8 cellular contexts compared by ENCODE assay signal in genomic region chr13:21672811-21673591, GRCh38. TPM values are rescaled to one million over a fixed set of nuclear protein-coding genes. Genes with fewer than 3 reads are reported as not detected.
DNase-seq lines count a peak whose midpoint lies in the region; ATAC-seq, FAIRE-seq and TF ChIP-seq lines count a peak whose summit lies in the region.

No MANE protein-coding gene starts in this region.

- in situ Hi-C loops in HepG2 (cut with HindIII; ENCODE audit: extremely low pct_ligation_motif_present, low pct_unique_long_range_greater_than_20kb), result no loop called here

- no peaks in the 10 kb centered on the region for H4K20me1 ChIP-seq in HepG2 (ENCODE audit: insufficient read depth, low read length)

- H3K9ac ChIP-seq in HepG2 (ENCODE audit: insufficient read depth, low read depth, low read length), result no peak overlapping the region

- no peaks in the 10 kb centered on the region for H3K9me3 Mint-ChIP-seq in activated T-helper 1 cell treated with anti-CD3 and anti-CD28 coated beads, Interleukin-12 subunit alpha, Interleukin-12 subunit beta, Interleukin-2, Interleukin-4 antibody, amounts not matched to agents 30 ng/mL and 10 ng/mL and 1 ng/mL, durations not matched to agents 14 hours and 24 hours and 36 hours
- no peaks in the 10 kb centered on the region for H3K9me3 Mint-ChIP-seq in type B pancreatic cell

- peaks cover 44% of the 10 kb centered on the region for H3K4me1 Mint-ChIP-seq in activated T-helper 1 cell treated with anti-CD3 and anti-CD28 coated beads, Interleukin-12 subunit alpha, Interleukin-12 subunit beta, Interleukin-2, Interleukin-4 antibody, amounts not matched to agents 30 ng/mL and 10 ng/mL and 1 ng/mL, durations not matched to agents 14 hours and 24 hours and 36 hours (ENCODE audit: low read depth)
- peaks cover 23% of the 10 kb centered on the region for H3K4me1 Mint-ChIP-seq in type B pancreatic cell (ENCODE audit: unreplicated experiment)

- H3K27ac Mint-ChIP-seq in activated T-helper 1 cell treated with anti-CD3 and anti-CD28 coated beads, Interleukin-12 subunit alpha, Interleukin-12 subunit beta, Interleukin-2, Interleukin-4 antibody, amounts not matched to agents 30 ng/mL and 10 ng/mL and 1 ng/mL, durations not matched to agents 14 hours and 24 hours and 36 hours, result no peak overlapping the region
- peak overlapping the region; percentile 74 for H3K27ac Mint-ChIP-seq in type B pancreatic cell

- ATAC-seq in heart right ventricle, result no peak
- no peak for ATAC-seq in Right ventricle myocardium inferior
- ATAC-seq in HepG2, result no peak
- ATAC-seq in GM18517 (IDR thresholded peaks at IDR 0.05; ENCODE audit: unreplicated experiment), result no peak
- no peak for ATAC-seq in HG02840 (IDR thresholded peaks at IDR 0.05; ENCODE audit: low FRiP score, unreplicated experiment)

- H3K4me3 ChIP-seq in heart right ventricle (peak overlapping the region in 9 of 10 donors; percentile 61 to 77 (median 65)), HepG2 (replicated peaks in 1 of 3; ENCODE audit: insufficient read depth in 1 of 3, low read depth in 2 of 3, low read length in 3 of 3) (peak overlapping the region; percentile 49 to 66 (median 55); a peak in 4 of 6 replicates)

- no peak for FAIRE-seq in HepG2 (lab: Jason Lieb, UNC)

- H3K36me3 ChIP-seq in heart right ventricle, result no peaks in the 10 kb centered on the region
- H3K36me3 ChIP-seq in HepG2 (replicated peaks in 1 of 2; ENCODE audit: control insufficient read depth in 1 of 2, insufficient read depth in 2 of 2, low read length in 2 of 2), result no peaks in the 10 kb centered on the region

- H3K4me3 Mint-ChIP-seq in activated T-helper 1 cell treated with anti-CD3 and anti-CD28 coated beads, Interleukin-12 subunit alpha, Interleukin-12 subunit beta, Interleukin-2, Interleukin-4 antibody, amounts not matched to agents 30 ng/mL and 10 ng/mL and 1 ng/mL, durations not matched to agents 14 hours and 24 hours and 36 hours, result peak overlapping the region; percentile 69
- H3K4me3 Mint-ChIP-seq in type B pancreatic cell, result peak overlapping the region; percentile 96

- POLR2A ChIA-PET in HepG2 (lab: Yijun Ruan, JAX), result no interaction called here

- H3K9me3 ChIP-seq in heart right ventricle (no peaks in the 10 kb centered on the region), HepG2 (ENCODE audit: low read length) (no peaks in the 10 kb centered on the region)

- BruUV-seq in HepG2 (replicated peaks; lab: Mats Ljungman, UMichigan), result no TSS peak

- no peak for TF ChIP-seq POLR2A in HepG2 (IDR thresholded peaks at IDR 0.05; ENCODE audit: insufficient read depth in 1 of 2, low read depth in 2 of 2, low read length in 2 of 2)

- TF ChIP-seq CTCF in heart right ventricle (IDR thresholded peaks at IDR 0.05) (no peak), HepG2 (CRISPR knock-in tag; IDR thresholded peaks at IDR 0.05) (no peak), type B pancreatic cell (conservative IDR thresholded peaks at IDR 0.05) (no peak)

- H3K79me2 ChIP-seq in HepG2 (ENCODE audit: insufficient read depth, low read length), result no peaks in the 10 kb centered on the region

- H3K27me3 Mint-ChIP-seq in activated T-helper 1 cell treated with anti-CD3 and anti-CD28 coated beads, Interleukin-12 subunit alpha, Interleukin-12 subunit beta, Interleukin-2, Interleukin-4 antibody, amounts not matched to agents 30 ng/mL and 10 ng/mL and 1 ng/mL, durations not matched to agents 14 hours and 24 hours and 36 hours (ENCODE audit: insufficient read depth), result peaks cover 70% of the 10 kb centered on the region
- H3K27me3 Mint-ChIP-seq in type B pancreatic cell, result peaks cover 63% of the 10 kb centered on the region

- peaks cover 5 to 65% (median 52%) of the 10 kb centered on the region in 9 donors for H3K4me1 ChIP-seq in heart right ventricle
- peaks cover 47% of the 10 kb centered on the region for H3K4me1 ChIP-seq in HepG2 (ENCODE audit: insufficient read depth, low read length)

- WGBS in heart right ventricle, 2 donors, result 8 to 19% methylated on average over 24 of the region's 24 CpGs
- 21% methylated on average over 21 of the region's 24 CpGs for WGBS in HepG2 (ENCODE audit: low lambda C conversion rate)

- peaks cover 0 to 100% (median 68%) of the 10 kb centered on the region in 7 donors for H3K27me3 ChIP-seq in heart right ventricle
- H3K27me3 ChIP-seq in HepG2 (ENCODE audit: control insufficient read depth in 1 of 2, insufficient read depth in 2 of 2, low read length in 2 of 2), result peaks cover 15 to 84% of the 10 kb centered on the region in 2 experiments; a peak in 4 of 5 replicates

- peak overlapping the region; percentile 78 for H3K4me2 ChIP-seq in HepG2 (ENCODE audit: low read depth, low read length)

- peaks cover 2% of the 10 kb centered on the region for H3K36me3 Mint-ChIP-seq in activated T-helper 1 cell treated with anti-CD3 and anti-CD28 coated beads, Interleukin-12 subunit alpha, Interleukin-12 subunit beta, Interleukin-2, Interleukin-4 antibody, amounts not matched to agents 30 ng/mL and 10 ng/mL and 1 ng/mL, durations not matched to agents 14 hours and 24 hours and 36 hours (ENCODE audit: low read depth)
- no peaks in the 10 kb centered on the region for H3K36me3 Mint-ChIP-seq in type B pancreatic cell

- DNase-seq in heart right ventricle, result no peak
- no peak for DNase-seq in Right ventricle myocardium inferior (ENCODE audit: missing footprints)
- DNase-seq in activated T-helper 1 cell treated with anti-CD3 and anti-CD28 coated beads, Interleukin-12 subunit alpha, Interleukin-12 subunit beta, Interleukin-2, Interleukin-4 antibody, amounts not matched to agents 30 ng/mL and 10 ng/mL and 1 ng/mL, durations not matched to agents 14 hours and 24 hours and 36 hours (ENCODE audit: low spot score), result no peak
- DNase-seq in HepG2 (ENCODE audit: low spot score), result no peak
- DNase-seq in type B pancreatic cell (ENCODE audit: extremely low spot score, unreplicated experiment), result no peak
- DNase-seq in T1000 (lab: John Stamatoyannopoulos, UW), result no peak

- CTCF ChIA-PET in HepG2 (lab: Yijun Ruan, JAX; ENCODE audit: low intra/inter-chr PET ratio, low total read pairs), result no interaction called here

- no peak for TF ChIP-seq EP300 in HepG2 (IDR thresholded peaks at IDR 0.05; ENCODE audit: low read depth in 2 of 2, low read length in 2 of 2)
- TF ChIP-seq EP300 in HepG2 (CRISPR knock-in tag; IDR thresholded peaks at IDR 0.05; ENCODE audit: borderline replicate concordance), result no peak

- H3K27ac ChIP-seq in heart right ventricle (peak overlapping the region in 9 of 10 donors; percentile 61 to 92 (median 87)), HepG2 (ENCODE audit: extremely low read length, insufficient read depth, low read length) (no peak overlapping the region)

- no peak overlapping the region for H2AFZ ChIP-seq in HepG2 (ENCODE audit: low read length)

- intact Hi-C loops in heart right ventricle (cut with DNase I) (loop anchor here in 3 of 10 donors (5.0 to 10.0 kb wide), 2 partner anchors 62 to 64 kb away; no protein-coding TSS in a partner anchor), Right ventricle myocardium inferior (cut with DNase I) (loop anchor here (5.0 to 10.0 kb wide), 3 partner anchors 71 to 772 kb away; partner anchors contain the start of gene MICU2), HepG2 (cut with micrococcal nuclease; ENCODE audit: unreplicated experiment) (loop anchor here (5.0 kb wide), 1 partner anchor 36 kb away; no protein-coding TSS in a partner anchor)
- intact Hi-C loops in activated T-helper 1 cell treated with anti-CD3 and anti-CD28 coated beads, Interleukin-12 subunit alpha, Interleukin-12 subunit beta, Interleukin-2, Interleukin-4 antibody, amounts not matched to agents 30 ng/mL and 10 ng/mL and 1 ng/mL, durations not matched to agents 14 hours and 24 hours and 36 hours (cut with micrococcal nuclease), result loop anchor here (5.0 to 10.0 kb wide), 5 partner anchors 376 to 1511 kb away; partner anchors contain the start of gene GJA3

- no peak for TF ChIP-seq RAD21 in HepG2 (CRISPR knock-in tag; IDR thresholded peaks at IDR 0.05)

TF ChIP-seq in HepG2, 621 proteins besides CTCF, POLR2A, EP300 and RAD21:
- TF ChIP-seq SOX6 (IDR thresholded peaks at IDR 0.05) (no peak), SOX6 (CRISPR knock-in tag; IDR thresholded peaks at IDR 0.05) (no peak), CBX2 (IDR thresholded peaks at IDR 0.05; ENCODE audit: low read depth, low read length) (peak; percentile 75; the same call in 1 of the 2 replicates), CBX2 (CRISPR knock-in tag; IDR thresholded peaks at IDR 0.05; ENCODE audit: low read depth) (no peak), PCBP1 (IDR thresholded peaks at IDR 0.05; ENCODE audit: borderline replicate concordance, low read depth, low read length) (no peak)

RNA-seq across cellular contexts. Expression of gene FGF9, which starts 2.1 kb away (rescaled TPM):
- total RNA-seq in heart right ventricle (10 to 100 TPM in 3 of 10 donors, 1 to 10 TPM in 7; 4.5 to 14.0 (median 9.3) TPM), Right ventricle myocardium inferior (12.6 TPM), HepG2 (2016; rRNA removed; fragmentation: Illumina TruSeq; extraction: Trizol) (not detected in 2 replicates), type B pancreatic cell (ENCODE audit: low replicate concordance) (7.6 and 10.4 TPM in 2 replicates)
- polyA plus RNA-seq in heart right ventricle (1 to 10 TPM in 1 of 2 donors, under 1 TPM in 1; 0.96 to 9.6 TPM), HepG2 (2011; rRNA removed) (not detected in 2 replicates)
- total RNA-seq in activated T-helper 1 cell treated with anti-CD3 and anti-CD28 coated beads, Interleukin-12 subunit alpha, Interleukin-12 subunit beta, Interleukin-2, Interleukin-4 antibody, amounts not matched to agents 30 ng/mL and 10 ng/mL and 1 ng/mL, durations not matched to agents 14 hours and 24 hours and 36 hours, result 0.23 and 0.47 TPM in 2 replicates
- not detected in 2 replicates for total RNA-seq in HepG2 (2016; cell fraction: cytosol; rRNA removed; fragmentation: Illumina TruSeq; extraction: Trizol; ENCODE audit: low read depth)
- not detected in 2 replicates for total RNA-seq in HepG2 (2016; cell fraction: insoluble cytoplasmic fraction; rRNA removed; fragmentation: Illumina TruSeq; extraction: Trizol)
- total RNA-seq in HepG2 (2016; cell fraction: membrane; rRNA removed; fragmentation: Illumina TruSeq; extraction: Trizol), result not detected in 2 replicates
- not detected in 2 replicates for total RNA-seq in HepG2 (2016; cell fraction: nucleus; rRNA removed; fragmentation: Illumina TruSeq; extraction: Trizol)
- polyA plus RNA-seq in HepG2 (2011; cell fraction: cytosol; rRNA removed), result not detected in 2 replicates
- not detected in 2 replicates for polyA plus RNA-seq in HepG2 (2011; cell fraction: nucleus; rRNA removed)
- not detected in 2 replicates for polyA plus RNA-seq in HepG2 (2012)
- not detected in 2 replicates for polyA plus RNA-seq in HepG2 (2016; cell fraction: cytosol; fragmentation: Illumina TruSeq; extraction: Trizol; ENCODE audit: low read depth)
- not detected in 2 replicates for polyA plus RNA-seq in HepG2 (2016; cell fraction: insoluble cytoplasmic fraction; fragmentation: Illumina TruSeq; extraction: Trizol; ENCODE audit: low read depth)
- not detected in 2 replicates for polyA plus RNA-seq in HepG2 (2016; cell fraction: membrane; fragmentation: Illumina TruSeq; extraction: Trizol; ENCODE audit: low read depth)
- polyA plus RNA-seq in HepG2 (2016; cell fraction: nucleus; fragmentation: Illumina TruSeq; extraction: Trizol; ENCODE audit: insufficient read depth, low read depth), result not detected in 2 replicates
- polyA minus RNA-seq in HepG2 (2011; rRNA and poly(A)+ RNA removed; ENCODE audit: low replicate concordance), result not detected in 2 replicates
- polyA minus RNA-seq in HepG2 (2011; cell fraction: cytosol; rRNA and poly(A)+ RNA removed), result not detected in 2 replicates
- not detected in 2 replicates for polyA minus RNA-seq in HepG2 (2011; cell fraction: nucleus; rRNA and poly(A)+ RNA removed)
